In genomic region chr7:136470179-136470578, GRCh38 we compare ENCODE assay signal across 3 cellular contexts.
"Had no signal": no experiment of that assay in that cellular context is flagged by ENCODE, and none has a peak within 500 bp of the region (broad histone marks: within the 10 kb centered on the region; RNA-seq: fewer than 3 reads in every experiment).

No MANE protein-coding gene starts in this region.

- DNase-seq: GDM1, GF-D8 had no signal

- H3K4me3 ChIP-seq: GM12878 had no signal
